Comparison of ENCODE assay signal across 1 cellular context in the genomic region with DNA sequence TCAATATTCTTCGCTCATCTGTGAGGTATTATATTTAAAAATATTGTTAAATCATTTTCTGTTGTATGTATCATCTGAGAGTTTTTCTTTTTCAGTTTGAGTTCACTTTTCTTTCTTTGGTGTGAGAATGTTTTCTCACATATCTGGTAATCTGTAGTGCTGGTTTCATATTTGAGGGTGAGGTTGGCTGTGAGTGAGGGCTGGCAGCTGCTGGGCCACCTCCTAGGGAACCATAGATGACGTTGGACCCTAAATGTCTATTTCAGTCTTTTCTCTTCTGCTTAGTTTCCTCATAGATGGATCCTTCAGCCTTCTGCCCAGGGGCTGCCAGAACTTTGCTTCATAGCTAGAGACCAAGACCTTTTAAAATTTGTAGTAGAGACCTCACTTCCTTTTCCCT.
TF ChIP-seq lines count a peak whose summit lies in the region.

No MANE protein-coding gene starts in this region.

TF ChIP-seq in GM12878, 131 proteins besides CTCF, POLR2A, EP300 and RAD21 (continued from another document):
- TF ChIP-seq, protein P1, sequence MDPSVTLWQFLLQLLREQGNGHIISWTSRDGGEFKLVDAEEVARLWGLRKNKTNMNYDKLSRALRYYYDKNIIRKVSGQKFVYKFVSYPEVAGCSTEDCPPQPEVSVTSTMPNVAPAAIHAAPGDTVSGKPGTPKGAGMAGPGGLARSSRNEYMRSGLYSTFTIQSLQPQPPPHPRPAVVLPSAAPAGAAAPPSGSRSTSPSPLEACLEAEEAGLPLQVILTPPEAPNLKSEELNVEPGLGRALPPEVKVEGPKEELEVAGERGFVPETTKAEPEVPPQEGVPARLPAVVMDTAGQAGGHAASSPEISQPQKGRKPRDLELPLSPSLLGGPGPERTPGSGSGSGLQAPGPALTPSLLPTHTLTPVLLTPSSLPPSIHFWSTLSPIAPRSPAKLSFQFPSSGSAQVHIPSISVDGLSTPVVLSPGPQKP (IDR thresholded peaks at IDR 0.05; ENCODE audit: low read depth, low read length): no peak
- TF ChIP-seq SREBF1 (IDR thresholded peaks at IDR 0.05; ENCODE audit: low read length) (no peak), TCF12 (IDR thresholded peaks at IDR 0.05; ENCODE audit: low read depth, low read length) (peak; percentile 94), FOXK2 (IDR thresholded peaks at IDR 0.05) (no peak), NR2C1 (IDR thresholded peaks at IDR 0.05) (no peak), MTA2 (IDR thresholded peaks at IDR 0.05; ENCODE audit: low read depth) (peak; percentile 68; the same call in 1 of the 2 replicates), BACH1 (IDR thresholded peaks at IDR 0.05; ENCODE audit: borderline replicate concordance) (no peak)
- TF ChIP-seq, protein P2, sequence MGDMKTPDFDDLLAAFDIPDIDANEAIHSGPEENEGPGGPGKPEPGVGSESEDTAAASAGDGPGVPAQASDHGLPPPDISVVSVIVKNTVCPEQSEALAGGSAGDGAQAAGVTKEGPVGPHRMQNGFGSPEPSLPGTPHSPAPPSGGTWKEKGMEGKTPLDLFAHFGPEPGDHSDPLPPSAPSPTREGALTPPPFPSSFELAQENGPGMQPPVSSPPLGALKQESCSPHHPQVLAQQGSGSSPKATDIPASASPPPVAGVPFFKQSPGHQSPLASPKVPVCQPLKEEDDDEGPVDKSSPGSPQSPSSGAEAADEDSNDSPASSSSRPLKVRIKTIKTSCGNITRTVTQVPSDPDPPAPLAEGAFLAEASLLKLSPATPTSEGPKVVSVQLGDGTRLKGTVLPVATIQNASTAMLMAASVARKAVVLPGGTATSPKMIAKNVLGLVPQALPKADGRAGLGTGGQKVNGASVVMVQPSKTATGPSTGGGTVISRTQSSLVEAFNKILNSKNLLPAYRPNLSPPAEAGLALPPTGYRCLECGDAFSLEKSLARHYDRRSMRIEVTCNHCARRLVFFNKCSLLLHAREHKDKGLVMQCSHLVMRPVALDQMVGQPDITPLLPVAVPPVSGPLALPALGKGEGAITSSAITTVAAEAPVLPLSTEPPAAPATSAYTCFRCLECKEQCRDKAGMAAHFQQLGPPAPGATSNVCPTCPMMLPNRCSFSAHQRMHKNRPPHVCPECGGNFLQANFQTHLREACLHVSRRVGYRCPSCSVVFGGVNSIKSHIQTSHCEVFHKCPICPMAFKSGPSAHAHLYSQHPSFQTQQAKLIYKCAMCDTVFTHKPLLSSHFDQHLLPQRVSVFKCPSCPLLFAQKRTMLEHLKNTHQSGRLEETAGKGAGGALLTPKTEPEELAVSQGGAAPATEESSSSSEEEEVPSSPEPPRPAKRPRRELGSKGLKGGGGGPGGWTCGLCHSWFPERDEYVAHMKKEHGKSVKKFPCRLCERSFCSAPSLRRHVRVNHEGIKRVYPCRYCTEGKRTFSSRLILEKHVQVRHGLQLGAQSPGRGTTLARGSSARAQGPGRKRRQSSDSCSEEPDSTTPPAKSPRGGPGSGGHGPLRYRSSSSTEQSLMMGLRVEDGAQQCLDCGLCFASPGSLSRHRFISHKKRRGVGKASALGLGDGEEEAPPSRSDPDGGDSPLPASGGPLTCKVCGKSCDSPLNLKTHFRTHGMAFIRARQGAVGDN (IDR thresholded peaks at IDR 0.05): no peak
